Comparison of ENCODE assay signal across 1 cellular context in genomic region chr11:1448166-1448825, GRCh38.
TF ChIP-seq lines count a peak whose summit lies in the region.

No MANE protein-coding gene starts in this region.

TF ChIP-seq in HepG2, 621 proteins besides CTCF, POLR2A, EP300 and RAD21:
- no peak for TF ChIP-seq PRDM10 (CRISPR knock-in tag; IDR thresholded peaks at IDR 0.05; ENCODE audit: low read depth)
- TF ChIP-seq STAG1 (CRISPR knock-in tag; IDR thresholded peaks at IDR 0.05), result peak; percentile 49
- no peak for TF ChIP-seq SP4 (CRISPR knock-in tag; IDR thresholded peaks at IDR 0.05)
- TF ChIP-seq HNRNPL (IDR thresholded peaks at IDR 0.05; ENCODE audit: low read depth, low read length), result 0 out of 2 replicates have a peak, but pooled peaks have one; percentile 13
